11 cellular contexts compared by ENCODE assay signal in the genomic region with DNA sequence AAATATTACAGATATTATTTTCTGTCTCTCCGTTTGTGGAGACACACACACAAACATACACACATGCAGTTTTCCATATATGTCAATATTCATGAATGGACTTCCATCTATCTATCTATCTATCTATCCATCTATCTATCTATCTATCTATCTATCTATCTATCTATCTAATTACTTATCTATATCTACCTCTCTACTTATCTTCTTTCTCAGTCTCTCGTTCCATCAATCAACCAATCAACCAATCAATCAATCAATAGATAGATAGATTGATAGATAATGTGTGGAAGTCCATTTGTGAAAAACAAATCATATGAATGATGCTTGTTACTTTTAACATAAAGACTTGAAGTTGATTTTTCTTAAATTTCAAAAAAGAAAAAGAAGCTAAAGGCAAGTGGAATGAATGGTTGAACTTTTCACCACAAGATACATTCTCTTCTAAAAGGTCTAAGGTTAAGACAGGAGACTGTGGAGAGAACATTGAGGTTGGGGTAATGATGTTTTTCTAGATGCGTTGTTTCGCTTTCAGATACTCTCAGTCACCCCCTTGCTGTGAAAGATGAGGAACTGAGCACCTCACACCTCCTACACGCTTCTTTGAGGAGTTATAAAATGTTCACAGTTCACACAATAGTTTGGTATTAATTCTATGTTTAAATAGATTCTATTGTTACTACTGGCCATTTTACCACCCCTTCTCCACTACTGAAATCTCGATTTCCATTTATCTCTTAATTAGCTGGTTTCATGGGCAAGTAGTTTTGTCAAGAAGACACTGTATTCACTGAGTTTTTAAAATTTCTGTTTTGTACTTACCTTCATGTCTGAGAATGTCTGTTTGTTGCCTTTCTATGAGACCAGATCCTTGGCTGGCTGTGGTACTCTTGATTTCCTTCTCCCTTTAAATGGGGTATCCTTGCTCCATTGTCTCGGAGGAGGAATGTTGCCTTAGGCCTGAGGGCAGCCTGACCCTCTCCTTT.
DNase-seq lines count a peak whose midpoint lies in the region; ATAC-seq, FAIRE-seq and TF ChIP-seq lines count a peak whose summit lies in the region.
"Had no signal": no experiment of that assay in that cellular context is flagged by ENCODE, and none has a peak within 500 bp of the region (broad histone marks: within the 10 kb centered on the region; RNA-seq: fewer than 3 reads in every experiment).

No MANE protein-coding gene starts in this region.

- no peak for FAIRE-seq in D721Med (lab: Jason Lieb, UNC)

- TF ChIP-seq CTCF in D721Med (IDR thresholded peaks at IDR 0.05; ENCODE audit: insufficient read depth, missing control alignments) = no peak

- ATAC-seq in GM21786 (IDR thresholded peaks at IDR 0.05; ENCODE audit: unreplicated experiment) (peak; percentile 78), HG03378 (IDR thresholded peaks at IDR 0.05; ENCODE audit: unreplicated experiment) (peak; percentile 85)

- DNase-seq in stimulated activated CD4-positive, alpha-beta T cell treated with anti-CD3 and anti-CD28 coated beads, Interleukin-15, amount 100 ng/mL, for 24 hours = peak; percentile 8
- DNase-seq in stimulated activated CD4-positive, alpha-beta T cell treated with anti-CD3 and anti-CD28 coated beads, Interleukin-4, amount 100 ng/mL, for 4 hours = no peak
- DNase-seq in NCI-H146 (lab: John Stamatoyannopoulos, UW) (no peak), Ammon's horn (ENCODE audit: low spot score) (no peak), D721Med (ENCODE audit: insufficient read length, low spot score) (no peak), SW 1271 (lab: John Stamatoyannopoulos, UW) (no peak)
- DNase-seq: activated naive CD8-positive, alpha-beta T cell treated with anti-CD3 and anti-CD28 coated beads, Interleukin-2, amount 10 ng/mL, durations not matched to agents 7 days and 5 days; natural killer cell; NCI-H82 had no signal
